Comparison of ENCODE assay signal across 2 cellular contexts in the genomic region with DNA sequence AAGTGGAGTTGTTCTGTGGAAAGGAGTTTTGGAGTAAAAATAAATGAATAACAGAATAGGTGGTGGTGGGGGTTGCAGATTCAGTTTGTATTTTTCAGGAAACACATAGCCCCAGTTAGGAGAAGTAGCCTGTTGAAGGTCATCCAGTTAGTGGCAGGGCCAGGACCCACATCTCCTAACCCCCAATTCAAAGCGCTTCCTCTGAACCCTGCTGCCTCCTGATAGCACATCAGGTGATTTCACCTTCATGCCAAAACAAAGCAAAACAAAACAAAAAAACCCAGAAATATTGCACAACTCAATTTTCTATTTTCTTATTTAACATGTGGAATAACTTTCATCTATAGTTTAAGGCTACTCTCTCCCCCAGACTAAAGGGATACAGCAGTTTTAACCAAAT.
TF ChIP-seq lines count a peak whose summit lies in the region.

No MANE protein-coding gene starts in this region.

TF ChIP-seq in GM23338, 12 proteins besides CTCF, POLR2A, EP300 and RAD21:
- TF ChIP-seq, protein P1, sequence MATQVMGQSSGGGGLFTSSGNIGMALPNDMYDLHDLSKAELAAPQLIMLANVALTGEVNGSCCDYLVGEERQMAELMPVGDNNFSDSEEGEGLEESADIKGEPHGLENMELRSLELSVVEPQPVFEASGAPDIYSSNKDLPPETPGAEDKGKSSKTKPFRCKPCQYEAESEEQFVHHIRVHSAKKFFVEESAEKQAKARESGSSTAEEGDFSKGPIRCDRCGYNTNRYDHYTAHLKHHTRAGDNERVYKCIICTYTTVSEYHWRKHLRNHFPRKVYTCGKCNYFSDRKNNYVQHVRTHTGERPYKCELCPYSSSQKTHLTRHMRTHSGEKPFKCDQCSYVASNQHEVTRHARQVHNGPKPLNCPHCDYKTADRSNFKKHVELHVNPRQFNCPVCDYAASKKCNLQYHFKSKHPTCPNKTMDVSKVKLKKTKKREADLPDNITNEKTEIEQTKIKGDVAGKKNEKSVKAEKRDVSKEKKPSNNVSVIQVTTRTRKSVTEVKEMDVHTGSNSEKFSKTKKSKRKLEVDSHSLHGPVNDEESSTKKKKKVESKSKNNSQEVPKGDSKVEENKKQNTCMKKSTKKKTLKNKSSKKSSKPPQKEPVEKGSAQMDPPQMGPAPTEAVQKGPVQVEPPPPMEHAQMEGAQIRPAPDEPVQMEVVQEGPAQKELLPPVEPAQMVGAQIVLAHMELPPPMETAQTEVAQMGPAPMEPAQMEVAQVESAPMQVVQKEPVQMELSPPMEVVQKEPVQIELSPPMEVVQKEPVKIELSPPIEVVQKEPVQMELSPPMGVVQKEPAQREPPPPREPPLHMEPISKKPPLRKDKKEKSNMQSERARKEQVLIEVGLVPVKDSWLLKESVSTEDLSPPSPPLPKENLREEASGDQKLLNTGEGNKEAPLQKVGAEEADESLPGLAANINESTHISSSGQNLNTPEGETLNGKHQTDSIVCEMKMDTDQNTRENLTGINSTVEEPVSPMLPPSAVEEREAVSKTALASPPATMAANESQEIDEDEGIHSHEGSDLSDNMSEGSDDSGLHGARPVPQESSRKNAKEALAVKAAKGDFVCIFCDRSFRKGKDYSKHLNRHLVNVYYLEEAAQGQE (IDR thresholded peaks at IDR 0.05; ENCODE audit: unreplicated experiment) = no peak
- TF ChIP-seq ZNF331 (CRISPR knock-in tag; IDR thresholded peaks at IDR 0.05; ENCODE audit: low read depth) (no peak), EZH2 (IDR thresholded peaks at IDR 0.05; ENCODE audit: low read depth, unreplicated experiment) (no peak), STAT1 (IDR thresholded peaks at IDR 0.05; ENCODE audit: unreplicated experiment) (no peak), JUNB (IDR thresholded peaks at IDR 0.05; ENCODE audit: unreplicated experiment) (no peak), NANOG (IDR thresholded peaks at IDR 0.05; ENCODE audit: borderline replicate concordance) (no peak), ZNF114 (CRISPR knock-in tag; IDR thresholded peaks at IDR 0.05) (no peak), POLR2AphosphoS5 (IDR thresholded peaks at IDR 0.05; ENCODE audit: low read depth) (no peak)
- TF ChIP-seq, protein P2, sequence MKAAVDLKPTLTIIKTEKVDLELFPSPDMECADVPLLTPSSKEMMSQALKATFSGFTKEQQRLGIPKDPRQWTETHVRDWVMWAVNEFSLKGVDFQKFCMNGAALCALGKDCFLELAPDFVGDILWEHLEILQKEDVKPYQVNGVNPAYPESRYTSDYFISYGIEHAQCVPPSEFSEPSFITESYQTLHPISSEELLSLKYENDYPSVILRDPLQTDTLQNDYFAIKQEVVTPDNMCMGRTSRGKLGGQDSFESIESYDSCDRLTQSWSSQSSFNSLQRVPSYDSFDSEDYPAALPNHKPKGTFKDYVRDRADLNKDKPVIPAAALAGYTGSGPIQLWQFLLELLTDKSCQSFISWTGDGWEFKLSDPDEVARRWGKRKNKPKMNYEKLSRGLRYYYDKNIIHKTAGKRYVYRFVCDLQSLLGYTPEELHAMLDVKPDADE (IDR thresholded peaks at IDR 0.05) = no peak
- TF ChIP-seq, protein P3, sequence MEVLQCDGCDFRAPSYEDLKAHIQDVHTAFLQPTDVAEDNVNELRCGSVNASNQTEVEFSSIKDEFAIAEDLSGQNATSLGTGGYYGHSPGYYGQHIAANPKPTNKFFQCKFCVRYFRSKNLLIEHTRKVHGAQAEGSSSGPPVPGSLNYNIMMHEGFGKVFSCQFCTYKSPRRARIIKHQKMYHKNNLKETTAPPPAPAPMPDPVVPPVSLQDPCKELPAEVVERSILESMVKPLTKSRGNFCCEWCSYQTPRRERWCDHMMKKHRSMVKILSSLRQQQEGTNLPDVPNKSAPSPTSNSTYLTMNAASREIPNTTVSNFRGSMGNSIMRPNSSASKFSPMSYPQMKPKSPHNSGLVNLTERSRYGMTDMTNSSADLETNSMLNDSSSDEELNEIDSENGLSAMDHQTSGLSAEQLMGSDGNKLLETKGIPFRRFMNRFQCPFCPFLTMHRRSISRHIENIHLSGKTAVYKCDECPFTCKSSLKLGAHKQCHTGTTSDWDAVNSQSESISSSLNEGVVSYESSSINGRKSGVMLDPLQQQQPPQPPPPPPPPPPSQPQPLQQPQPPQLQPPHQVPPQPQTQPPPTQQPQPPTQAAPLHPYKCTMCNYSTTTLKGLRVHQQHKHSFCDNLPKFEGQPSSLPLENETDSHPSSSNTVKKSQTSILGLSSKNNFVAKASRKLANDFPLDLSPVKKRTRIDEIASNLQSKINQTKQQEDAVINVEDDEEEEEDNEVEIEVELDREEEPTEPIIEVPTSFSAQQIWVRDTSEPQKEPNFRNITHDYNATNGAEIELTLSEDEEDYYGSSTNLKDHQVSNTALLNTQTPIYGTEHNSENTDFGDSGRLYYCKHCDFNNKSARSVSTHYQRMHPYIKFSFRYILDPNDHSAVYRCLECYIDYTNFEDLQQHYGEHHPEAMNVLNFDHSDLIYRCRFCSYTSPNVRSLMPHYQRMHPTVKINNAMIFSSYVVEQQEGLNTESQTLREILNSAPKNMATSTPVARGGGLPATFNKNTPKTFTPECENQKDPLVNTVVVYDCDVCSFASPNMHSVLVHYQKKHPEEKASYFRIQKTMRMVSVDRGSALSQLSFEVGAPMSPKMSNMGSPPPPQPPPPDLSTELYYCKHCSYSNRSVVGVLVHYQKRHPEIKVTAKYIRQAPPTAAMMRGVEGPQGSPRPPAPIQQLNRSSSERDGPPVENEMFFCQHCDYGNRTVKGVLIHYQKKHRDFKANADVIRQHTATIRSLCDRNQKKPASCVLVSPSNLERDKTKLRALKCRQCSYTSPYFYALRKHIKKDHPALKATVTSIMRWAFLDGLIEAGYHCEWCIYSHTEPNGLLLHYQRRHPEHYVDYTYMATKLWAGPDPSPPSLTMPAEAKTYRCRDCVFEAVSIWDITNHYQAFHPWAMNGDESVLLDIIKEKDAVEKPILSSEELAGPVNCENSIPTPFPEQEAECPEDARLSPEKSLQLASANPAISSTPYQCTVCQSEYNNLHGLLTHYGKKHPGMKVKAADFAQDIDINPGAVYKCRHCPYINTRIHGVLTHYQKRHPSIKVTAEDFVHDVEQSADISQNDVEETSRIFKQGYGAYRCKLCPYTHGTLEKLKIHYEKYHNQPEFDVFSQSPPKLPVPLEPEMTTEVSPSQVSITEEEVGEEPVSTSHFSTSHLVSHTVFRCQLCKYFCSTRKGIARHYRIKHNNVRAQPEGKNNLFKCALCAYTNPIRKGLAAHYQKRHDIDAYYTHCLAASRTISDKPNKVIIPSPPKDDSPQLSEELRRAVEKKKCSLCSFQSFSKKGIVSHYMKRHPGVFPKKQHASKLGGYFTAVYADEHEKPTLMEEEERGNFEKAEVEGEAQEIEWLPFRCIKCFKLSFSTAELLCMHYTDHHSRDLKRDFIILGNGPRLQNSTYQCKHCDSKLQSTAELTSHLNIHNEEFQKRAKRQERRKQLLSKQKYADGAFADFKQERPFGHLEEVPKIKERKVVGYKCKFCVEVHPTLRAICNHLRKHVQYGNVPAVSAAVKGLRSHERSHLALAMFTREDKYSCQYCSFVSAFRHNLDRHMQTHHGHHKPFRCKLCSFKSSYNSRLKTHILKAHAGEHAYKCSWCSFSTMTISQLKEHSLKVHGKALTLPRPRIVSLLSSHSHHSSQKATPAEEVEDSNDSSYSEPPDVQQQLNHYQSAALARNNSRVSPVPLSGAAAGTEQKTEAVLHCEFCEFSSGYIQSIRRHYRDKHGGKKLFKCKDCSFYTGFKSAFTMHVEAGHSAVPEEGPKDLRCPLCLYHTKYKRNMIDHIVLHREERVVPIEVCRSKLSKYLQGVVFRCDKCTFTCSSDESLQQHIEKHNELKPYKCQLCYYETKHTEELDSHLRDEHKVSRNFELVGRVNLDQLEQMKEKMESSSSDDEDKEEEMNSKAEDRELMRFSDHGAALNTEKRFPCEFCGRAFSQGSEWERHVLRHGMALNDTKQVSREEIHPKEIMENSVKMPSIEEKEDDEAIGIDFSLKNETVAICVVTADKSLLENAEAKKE (CRISPR knock-in tag; IDR thresholded peaks at IDR 0.05) = no peak

TF ChIP-seq in K562, 482 proteins besides CTCF, POLR2A, EP300 and RAD21 (continued from another document):
- 0 out of 2 replicates have a peak, but pooled peaks have one; percentile 17 for TF ChIP-seq CEBPB (tag; IDR thresholded peaks at IDR 0.05)
- no peak for TF ChIP-seq ZNF133 (CRISPR knock-in tag; IDR thresholded peaks at IDR 0.05)
